Comparison of ENCODE assay signal across 1 cellular context in the genomic region with DNA sequence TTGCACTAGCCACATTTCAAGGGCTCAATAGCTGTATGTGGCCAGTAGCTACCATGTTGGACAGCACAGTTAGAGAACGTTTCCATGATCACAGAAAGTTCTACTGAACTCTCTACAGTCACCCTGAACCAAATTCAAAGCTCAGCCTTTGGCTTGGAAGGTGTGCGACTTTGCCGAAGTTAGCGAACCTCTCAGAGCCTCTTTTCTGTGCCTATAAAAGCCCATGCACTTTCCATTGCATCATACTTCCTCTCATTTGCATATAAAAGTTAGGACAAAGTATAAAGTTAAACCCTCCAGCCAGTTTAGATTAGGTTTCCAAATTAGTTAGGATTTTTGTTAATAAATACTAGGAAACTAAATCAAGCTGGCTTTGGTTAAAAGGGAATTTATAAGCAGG.
TF ChIP-seq lines count a peak whose summit lies in the region.

No MANE protein-coding gene starts in this region.

TF ChIP-seq in H1, 55 proteins besides CTCF, POLR2A, EP300 and RAD21:
- no peak for TF ChIP-seq KDM1A (IDR thresholded peaks at IDR 0.05; ENCODE audit: borderline replicate concordance, low read length)
- TF ChIP-seq RFX5 (IDR thresholded peaks at IDR 0.05; ENCODE audit: borderline replicate concordance, low read depth, low read length), result no peak
- TF ChIP-seq CEBPB (IDR thresholded peaks at IDR 0.05; ENCODE audit: low read depth, low read length), result peak; percentile 73; the same call in 1 of the 2 replicates
- TF ChIP-seq KDM5A (IDR thresholded peaks at IDR 0.05; ENCODE audit: low read length), result no peak
- TF ChIP-seq CHD7 (IDR thresholded peaks at IDR 0.05; ENCODE audit: insufficient replicate concordance, low read length), result no peak
